Comparison of ENCODE assay signal across 18 cellular contexts in the genomic region with DNA sequence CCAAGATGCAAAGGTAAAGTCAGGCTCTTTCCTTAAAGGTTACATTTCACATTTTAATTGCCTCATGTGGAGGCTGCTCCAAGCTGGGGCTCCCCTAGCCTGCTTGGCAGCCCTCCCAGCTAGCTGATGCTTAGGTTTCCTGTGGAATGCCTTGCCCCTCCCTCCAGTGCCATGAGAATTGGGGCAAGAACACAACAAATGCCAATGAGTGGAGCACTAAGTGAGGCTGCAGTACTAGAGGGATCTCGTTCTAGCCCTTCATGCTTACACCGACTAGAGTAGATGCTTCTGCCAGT.
DNase-seq lines count a peak whose midpoint lies in the region; ATAC-seq and TF ChIP-seq lines count a peak whose summit lies in the region.
"Had no signal": no experiment of that assay in that cellular context is flagged by ENCODE, and none has a peak within 500 bp of the region (broad histone marks: within the 10 kb centered on the region; RNA-seq: fewer than 3 reads in every experiment).

No MANE protein-coding gene starts in this region.

- no peaks in the 10 kb centered on the region for H3K9me3 ChIP-seq in A673 (ENCODE audit: low read depth, low read length, poor library complexity, severe bottlenecking)
- H3K9me3 ChIP-seq: BLaER1 treated with 17β-estradiol and CSF1 and Interleukin-3, amounts not matched to agents 10 nM and 100 nM had no signal

- ATAC-seq in sciatic nerve (peak; percentile 70), GM21717 (IDR thresholded peaks at IDR 0.05; ENCODE audit: unreplicated experiment) (no peak)
- ATAC-seq: HCT116, PC-3, SK-N-SH treated with all-trans-retinoic acid at 6 μM for 48 hours had no signal

- intact Hi-C loops in sciatic nerve (cut with DNase I) (no loop called here), A673 (cut with micrococcal nuclease; ENCODE audit: unreplicated experiment) (no loop called here)

- no TSS peak for BruUV-seq in A673 (replicated peaks; lab: Mats Ljungman, UMichigan)

- CTCF ChIA-PET in A673 (lab: Charles Lee), result no interaction called here

- no peak overlapping the region for H3K4me3 ChIP-seq in A673 (ENCODE audit: low read depth, low read length, poor library complexity, severe bottlenecking)
- H3K4me3 ChIP-seq: BLaER1 treated with 17β-estradiol and CSF1 and Interleukin-3, amounts not matched to agents 10 nM and 100 nM had no signal

- no peaks in the 10 kb centered on the region for H3K4me1 ChIP-seq in A673 (ENCODE audit: insufficient read depth, low read length, poor library complexity, severe bottlenecking)

- H3K36me3 ChIP-seq in A673 (ENCODE audit: insufficient read depth, low read length, poor library complexity, severe bottlenecking), result no peaks in the 10 kb centered on the region

- DNase-seq in Ammon's horn (ENCODE audit: low spot score) (peak; percentile 10), Daoy (ENCODE audit: low read depth) (peak; percentile 26), dermis blood vessel endothelial cell (peak; percentile 0), sciatic nerve (ENCODE audit: low spot score) (peak; percentile 61), A673 (ENCODE audit: low spot score) (no peak)
- DNase-seq in central memory CD4-positive, alpha-beta T cell, result no peak
- DNase-seq: DMS153; MV-4-11; NCI-H1417 treated with DMSO at 0.1 percent for 48 hours; NCI-H2029 treated with DMSO at 0.1 percent for 48 hours; NCI-H226; NCI-H526; NK-92 treated with Interleukin-12 subunit alpha and Interleukin-12 subunit beta, amount 100 ng/mL, for 24 hours; PC-3 had no signal

- TF ChIP-seq CTCF in A673 (conservative IDR thresholded peaks at IDR 0.05; ENCODE audit: low read depth, low read length), result no peak

- POLR2A ChIA-PET in A673 (lab: Charles Lee; ENCODE audit: low non-redundant PET), result no interaction called here

- H3K27me3 ChIP-seq in A673 (replicated peaks; ENCODE audit: insufficient read depth, low read depth, low read length, poor library complexity), result no peaks in the 10 kb centered on the region
- H3K27me3 ChIP-seq: BLaER1 treated with 17β-estradiol and CSF1 and Interleukin-3, amounts not matched to agents 10 nM and 100 nM had no signal

- H3K27ac ChIP-seq in A673 (ENCODE audit: low read depth, low read length, poor library complexity, severe bottlenecking), result no peak overlapping the region
- H3K27ac ChIP-seq: BLaER1 treated with 17β-estradiol and CSF1 and Interleukin-3, amounts not matched to agents 10 nM and 100 nM had no signal

Comparison
In these comparisons a context has a peak if more than half of its experiments do, and no peak if none do; other contexts are left out.
1. DNase-seq: peak in Ammon's horn (single experiment), Daoy (single experiment), dermis blood vessel endothelial cell (single experiment) and sciatic nerve (single experiment); none in A673 (single experiment) and central memory CD4-positive, alpha-beta T cell (single experiment).